15 cellular contexts compared by ENCODE assay signal in genomic region chr1:98817830-98818229, GRCh38.
DNase-seq lines count a peak whose midpoint lies in the region; ATAC-seq lines count a peak whose summit lies in the region.
"Had no signal": no experiment of that assay in that cellular context is flagged by ENCODE, and none has a peak within 500 bp of the region (broad histone marks: within the 10 kb centered on the region; RNA-seq: fewer than 3 reads in every experiment).

No MANE protein-coding gene starts in this region.

- peak overlapping the region; percentile 24 for H3K27ac Mint-ChIP-seq in T-helper 17 cell
- H3K27ac Mint-ChIP-seq in activated CD4-positive, alpha-beta T cell treated with anti-CD3 and anti-CD28 coated beads for 36 hours = no peak overlapping the region
- H3K27ac Mint-ChIP-seq: CD8-positive, alpha-beta memory T cell had no signal

- DNase-seq in D341Med (ENCODE audit: low spot score) = peak; percentile 76
- DNase-seq in G401 (ENCODE audit: low spot score) = peak; percentile 3
- DNase-seq in NCI-H524 treated with DMSO at 0.1 percent for 48 hours (lab: John Stamatoyannopoulos, UW) = peak; percentile 66
- DNase-seq in T-helper 17 cell = no peak
- no peak for DNase-seq in NCI-H1417 treated with DMSO at 0.1 percent for 48 hours (lab: John Stamatoyannopoulos, UW)
- no peak for DNase-seq in kidney tubule cell (ENCODE audit: low spot score)
- DNase-seq in activated CD4-positive, alpha-beta T cell treated with anti-CD3 and anti-CD28 coated beads for 36 hours = no peak
- DNase-seq: BE2C; C1 segment of cervical spinal cord; CD4-positive, CD25-positive, alpha-beta regulatory T cell; CD8-positive, alpha-beta memory T cell; COR-L47; GDM1 had no signal

- in situ Hi-C loops in G401 (cut with HindIII; ENCODE audit: low sequenced_read_pairs) = no loop called here

- CTCF ChIA-PET in activated CD4-positive, alpha-beta T cell treated with anti-CD3 and anti-CD28 coated beads for 36 hours (lab: Charles Lee) = interaction anchor here (0.9 kb wide), 1 partner anchor 24 kb away, joined by 3 read pairs; no protein-coding TSS in a partner anchor

- H3K9me3 Mint-ChIP-seq in activated CD4-positive, alpha-beta T cell treated with anti-CD3 and anti-CD28 coated beads for 36 hours (ENCODE audit: low read depth) = no peaks in the 10 kb centered on the region
- H3K9me3 Mint-ChIP-seq: CD8-positive, alpha-beta memory T cell had no signal

- peaks cover 6% of the 10 kb centered on the region for H3K4me1 Mint-ChIP-seq in T-helper 17 cell
- H3K4me1 Mint-ChIP-seq in activated CD4-positive, alpha-beta T cell treated with anti-CD3 and anti-CD28 coated beads for 36 hours = peaks cover 12% of the 10 kb centered on the region

- intact Hi-C loops in activated CD4-positive, alpha-beta T cell treated with anti-CD3 and anti-CD28 coated beads for 36 hours (cut with DNase I, micrococcal nuclease) = no loop called here

- POLR2A ChIA-PET in activated CD4-positive, alpha-beta T cell treated with anti-CD3 and anti-CD28 coated beads for 36 hours (lab: Charles Lee) = no interaction called here

- no peaks in the 10 kb centered on the region for H3K36me3 Mint-ChIP-seq in T-helper 17 cell (ENCODE audit: low read depth)
- H3K36me3 Mint-ChIP-seq in activated CD4-positive, alpha-beta T cell treated with anti-CD3 and anti-CD28 coated beads for 36 hours (ENCODE audit: low read depth) = no peaks in the 10 kb centered on the region
- H3K36me3 Mint-ChIP-seq: CD4-positive, CD25-positive, alpha-beta regulatory T cell; CD8-positive, alpha-beta memory T cell had no signal

- H3K4me3 Mint-ChIP-seq in T-helper 17 cell = no peak overlapping the region
- H3K4me3 Mint-ChIP-seq in activated CD4-positive, alpha-beta T cell treated with anti-CD3 and anti-CD28 coated beads for 36 hours = no peak overlapping the region
- H3K4me3 Mint-ChIP-seq: CD4-positive, CD25-positive, alpha-beta regulatory T cell; CD8-positive, alpha-beta memory T cell had no signal

- no peaks in the 10 kb centered on the region for H3K9me3 ChIP-seq in T-helper 17 cell (ENCODE audit: control insufficient read depth, low read length, poor library complexity, severe bottlenecking)
- H3K9me3 ChIP-seq: BE2C, HAP-1 had no signal

- H3K27me3 Mint-ChIP-seq in T-helper 17 cell = no peaks in the 10 kb centered on the region
- no peaks in the 10 kb centered on the region for H3K27me3 Mint-ChIP-seq in activated CD4-positive, alpha-beta T cell treated with anti-CD3 and anti-CD28 coated beads for 36 hours
- H3K27me3 Mint-ChIP-seq: CD4-positive, CD25-positive, alpha-beta regulatory T cell; CD8-positive, alpha-beta memory T cell had no signal

- no peak for ATAC-seq in T-helper 17 cell
- no peak for ATAC-seq in activated CD4-positive, alpha-beta T cell treated with anti-CD3 and anti-CD28 coated beads for 36 hours
- ATAC-seq in HG03342 (IDR thresholded peaks at IDR 0.05; ENCODE audit: unreplicated experiment) = no peak

Comparison
In these comparisons a context has a peak if more than half of its experiments do, and no peak if none do; other contexts are left out.
1. DNase-seq: peak in D341Med (single experiment), G401 (single experiment) and NCI-H524 treated with DMSO at 0.1 percent for 48 hours (single experiment); none in T-helper 17 cell (0 of 3), NCI-H1417 treated with DMSO at 0.1 percent for 48 hours (single experiment), kidney tubule cell (single experiment) and activated CD4-positive, alpha-beta T cell treated with anti-CD3 and anti-CD28 coated beads for 36 hours (single experiment).